Comparison of ENCODE assay signal across 1 cellular context in genomic region chr3:31533169-31533870, GRCh38.
TF ChIP-seq lines count a peak whose summit lies in the region.

No MANE protein-coding gene starts in this region.

TF ChIP-seq in K562, 482 proteins besides CTCF, POLR2A, EP300 and RAD21 (continued from another document and continues in another):
- no peak for TF ChIP-seq SFPQ (IDR thresholded peaks at IDR 0.05; ENCODE audit: low read depth, low read length)
- TF ChIP-seq MYC (IDR thresholded peaks at IDR 0.05; ENCODE audit: low read depth, low read length): 0 out of 2 replicates have a peak, but pooled peaks have one; percentile 5
- TF ChIP-seq MYC (CRISPR knock-in tag; IDR thresholded peaks at IDR 0.05; ENCODE audit: borderline replicate concordance, low read depth): no peak
- TF ChIP-seq KLF1 (tag; IDR thresholded peaks at IDR 0.05): no peak
- peak; percentile 10; the same call in 1 of the 2 replicates for TF ChIP-seq ZBTB7A (IDR thresholded peaks at IDR 0.05; ENCODE audit: borderline replicate concordance, control insufficient read depth, low read depth, low read length)
- TF ChIP-seq, protein P1, sequence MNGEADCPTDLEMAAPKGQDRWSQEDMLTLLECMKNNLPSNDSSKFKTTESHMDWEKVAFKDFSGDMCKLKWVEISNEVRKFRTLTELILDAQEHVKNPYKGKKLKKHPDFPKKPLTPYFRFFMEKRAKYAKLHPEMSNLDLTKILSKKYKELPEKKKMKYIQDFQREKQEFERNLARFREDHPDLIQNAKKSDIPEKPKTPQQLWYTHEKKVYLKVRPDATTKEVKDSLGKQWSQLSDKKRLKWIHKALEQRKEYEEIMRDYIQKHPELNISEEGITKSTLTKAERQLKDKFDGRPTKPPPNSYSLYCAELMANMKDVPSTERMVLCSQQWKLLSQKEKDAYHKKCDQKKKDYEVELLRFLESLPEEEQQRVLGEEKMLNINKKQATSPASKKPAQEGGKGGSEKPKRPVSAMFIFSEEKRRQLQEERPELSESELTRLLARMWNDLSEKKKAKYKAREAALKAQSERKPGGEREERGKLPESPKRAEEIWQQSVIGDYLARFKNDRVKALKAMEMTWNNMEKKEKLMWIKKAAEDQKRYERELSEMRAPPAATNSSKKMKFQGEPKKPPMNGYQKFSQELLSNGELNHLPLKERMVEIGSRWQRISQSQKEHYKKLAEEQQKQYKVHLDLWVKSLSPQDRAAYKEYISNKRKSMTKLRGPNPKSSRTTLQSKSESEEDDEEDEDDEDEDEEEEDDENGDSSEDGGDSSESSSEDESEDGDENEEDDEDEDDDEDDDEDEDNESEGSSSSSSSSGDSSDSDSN (IDR thresholded peaks at IDR 0.05; ENCODE audit: borderline replicate concordance in 1 of 2, low read depth in 2 of 2, low read length in 2 of 2): peak; percentile 35 to 92; a peak in 3 of 4 replicates
- no peak for TF ChIP-seq ZFP30 (CRISPR knock-in tag; IDR thresholded peaks at IDR 0.05; ENCODE audit: borderline replicate concordance)
- TF ChIP-seq MTA3 (IDR thresholded peaks at IDR 0.05; ENCODE audit: borderline replicate concordance): peak; percentile 51; the same call in 1 of the 2 replicates
- no peak for TF ChIP-seq ZNF347 (CRISPR knock-in tag; IDR thresholded peaks at IDR 0.05; ENCODE audit: low read depth)
- TF ChIP-seq, protein P2, sequence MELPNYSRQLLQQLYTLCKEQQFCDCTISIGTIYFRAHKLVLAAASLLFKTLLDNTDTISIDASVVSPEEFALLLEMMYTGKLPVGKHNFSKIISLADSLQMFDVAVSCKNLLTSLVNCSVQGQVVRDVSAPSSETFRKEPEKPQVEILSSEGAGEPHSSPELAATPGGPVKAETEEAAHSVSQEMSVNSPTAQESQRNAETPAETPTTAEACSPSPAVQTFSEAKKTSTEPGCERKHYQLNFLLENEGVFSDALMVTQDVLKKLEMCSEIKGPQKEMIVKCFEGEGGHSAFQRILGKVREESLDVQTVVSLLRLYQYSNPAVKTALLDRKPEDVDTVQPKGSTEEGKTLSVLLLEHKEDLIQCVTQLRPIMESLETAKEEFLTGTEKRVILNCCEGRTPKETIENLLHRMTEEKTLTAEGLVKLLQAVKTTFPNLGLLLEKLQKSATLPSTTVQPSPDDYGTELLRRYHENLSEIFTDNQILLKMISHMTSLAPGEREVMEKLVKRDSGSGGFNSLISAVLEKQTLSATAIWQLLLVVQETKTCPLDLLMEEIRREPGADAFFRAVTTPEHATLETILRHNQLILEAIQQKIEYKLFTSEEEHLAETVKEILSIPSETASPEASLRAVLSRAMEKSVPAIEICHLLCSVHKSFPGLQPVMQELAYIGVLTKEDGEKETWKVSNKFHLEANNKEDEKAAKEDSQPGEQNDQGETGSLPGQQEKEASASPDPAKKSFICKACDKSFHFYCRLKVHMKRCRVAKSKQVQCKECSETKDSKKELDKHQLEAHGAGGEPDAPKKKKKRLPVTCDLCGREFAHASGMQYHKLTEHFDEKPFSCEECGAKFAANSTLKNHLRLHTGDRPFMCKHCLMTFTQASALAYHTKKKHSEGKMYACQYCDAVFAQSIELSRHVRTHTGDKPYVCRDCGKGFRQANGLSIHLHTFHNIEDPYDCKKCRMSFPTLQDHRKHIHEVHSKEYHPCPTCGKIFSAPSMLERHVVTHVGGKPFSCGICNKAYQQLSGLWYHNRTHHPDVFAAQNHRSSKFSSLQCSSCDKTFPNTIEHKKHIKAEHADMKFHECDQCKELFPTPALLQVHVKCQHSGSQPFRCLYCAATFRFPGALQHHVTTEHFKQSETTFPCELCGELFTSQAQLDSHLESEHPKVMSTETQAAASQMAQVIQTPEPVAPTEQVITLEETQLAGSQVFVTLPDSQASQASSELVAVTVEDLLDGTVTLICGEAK (IDR thresholded peaks at IDR 0.05): no peak
- TF ChIP-seq, protein P2 (CRISPR knock-in tag; IDR thresholded peaks at IDR 0.05): peak; percentile 21; the same call in 1 of the 2 replicates
- peak; percentile 30 for TF ChIP-seq PRPF4 (IDR thresholded peaks at IDR 0.05; ENCODE audit: insufficient read depth, low read depth, low read length, poor library complexity, severe bottlenecking)
- no peak for TF ChIP-seq FOXM1 (IDR thresholded peaks at IDR 0.05; ENCODE audit: low read depth)
- 0 out of 2 replicates have a peak, but pooled peaks have one; percentile 8 for TF ChIP-seq FOXM1 (CRISPR knock-in tag; IDR thresholded peaks at IDR 0.05; ENCODE audit: low read depth)
- peak; percentile 41 for TF ChIP-seq MAX (CRISPR knock-in tag; IDR thresholded peaks at IDR 0.05)
- TF ChIP-seq ZNF583 (CRISPR knock-in tag; IDR thresholded peaks at IDR 0.05): no peak
- no peak for TF ChIP-seq TAF9B (IDR thresholded peaks at IDR 0.05; ENCODE audit: partially characterized antibody)
- peak in 1 of 2 experiments; percentile 44 for TF ChIP-seq E2F6 (IDR thresholded peaks at IDR 0.05; ENCODE audit: borderline replicate concordance in 1 of 2, extremely low read depth in 1 of 2, insufficient read depth in 1 of 2, insufficient read length in 1 of 2, low read depth in 1 of 2, low read length in 1 of 2, poor library complexity in 1 of 2, severe bottlenecking in 1 of 2)
- TF ChIP-seq EGR1 (conservative IDR thresholded peaks at IDR 0.05): 0 out of 2 replicates have a peak, but pooled peaks have one; percentile 23
- no peak for TF ChIP-seq ZNF561 (CRISPR knock-in tag; conservative IDR thresholded peaks at IDR 0.05)
- TF ChIP-seq HDAC1 (IDR thresholded peaks at IDR 0.05): peak in 1 of 2 experiments; percentile 55; a peak in 1 of 4 replicates
- TF ChIP-seq MNT (conservative IDR thresholded peaks at IDR 0.05): 0 out of 4 replicates have a peak, but pooled peaks of 1 of the 2 experiments have one; percentile 1
- TF ChIP-seq CCNT2 (IDR thresholded peaks at IDR 0.05; ENCODE audit: borderline replicate concordance, extremely low read depth, insufficient read length, low read depth, low read length): peak; percentile 53
- TF ChIP-seq, protein P3, sequence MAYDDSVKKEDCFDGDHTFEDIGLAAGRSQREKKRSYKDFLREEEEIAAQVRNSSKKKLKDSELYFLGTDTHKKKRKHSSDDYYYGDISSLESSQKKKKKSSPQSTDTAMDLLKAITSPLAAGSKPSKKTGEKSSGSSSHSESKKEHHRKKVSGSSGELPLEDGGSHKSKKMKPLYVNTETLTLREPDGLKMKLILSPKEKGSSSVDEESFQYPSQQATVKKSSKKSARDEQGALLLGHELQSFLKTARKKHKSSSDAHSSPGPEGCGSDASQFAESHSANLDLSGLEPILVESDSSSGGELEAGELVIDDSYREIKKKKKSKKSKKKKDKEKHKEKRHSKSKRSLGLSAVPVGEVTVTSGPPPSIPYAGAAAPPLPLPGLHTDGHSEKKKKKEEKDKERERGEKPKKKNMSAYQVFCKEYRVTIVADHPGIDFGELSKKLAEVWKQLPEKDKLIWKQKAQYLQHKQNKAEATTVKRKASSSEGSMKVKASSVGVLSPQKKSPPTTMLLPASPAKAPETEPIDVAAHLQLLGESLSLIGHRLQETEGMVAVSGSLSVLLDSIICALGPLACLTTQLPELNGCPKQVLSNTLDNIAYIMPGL (CRISPR knock-in tag; IDR thresholded peaks at IDR 0.05): peak; percentile 53; the same call in 1 of the 2 replicates
- 0 out of 2 replicates have a peak, but pooled peaks have one; percentile 33 for TF ChIP-seq NR4A1 (CRISPR knock-in tag; IDR thresholded peaks at IDR 0.05)
- TF ChIP-seq NR4A1 (tag; IDR thresholded peaks at IDR 0.05): no peak; the same call in 1 of the 2 replicates
- TF ChIP-seq THRB (CRISPR knock-in tag; conservative IDR thresholded peaks at IDR 0.05): no peak
- TF ChIP-seq, protein P4, sequence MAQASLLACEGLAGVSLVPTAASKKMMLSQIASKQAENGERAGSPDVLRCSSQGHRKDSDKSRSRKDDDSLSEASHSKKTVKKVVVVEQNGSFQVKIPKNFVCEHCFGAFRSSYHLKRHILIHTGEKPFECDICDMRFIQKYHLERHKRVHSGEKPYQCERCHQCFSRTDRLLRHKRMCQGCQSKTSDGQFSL (CRISPR knock-in tag; IDR thresholded peaks at IDR 0.05): 0 out of 2 replicates have a peak, but pooled peaks have one; percentile 9
- TF ChIP-seq, protein P4 (tag; IDR thresholded peaks at IDR 0.05): no peak
